1 cellular context compared by ENCODE assay signal in the genomic region with DNA sequence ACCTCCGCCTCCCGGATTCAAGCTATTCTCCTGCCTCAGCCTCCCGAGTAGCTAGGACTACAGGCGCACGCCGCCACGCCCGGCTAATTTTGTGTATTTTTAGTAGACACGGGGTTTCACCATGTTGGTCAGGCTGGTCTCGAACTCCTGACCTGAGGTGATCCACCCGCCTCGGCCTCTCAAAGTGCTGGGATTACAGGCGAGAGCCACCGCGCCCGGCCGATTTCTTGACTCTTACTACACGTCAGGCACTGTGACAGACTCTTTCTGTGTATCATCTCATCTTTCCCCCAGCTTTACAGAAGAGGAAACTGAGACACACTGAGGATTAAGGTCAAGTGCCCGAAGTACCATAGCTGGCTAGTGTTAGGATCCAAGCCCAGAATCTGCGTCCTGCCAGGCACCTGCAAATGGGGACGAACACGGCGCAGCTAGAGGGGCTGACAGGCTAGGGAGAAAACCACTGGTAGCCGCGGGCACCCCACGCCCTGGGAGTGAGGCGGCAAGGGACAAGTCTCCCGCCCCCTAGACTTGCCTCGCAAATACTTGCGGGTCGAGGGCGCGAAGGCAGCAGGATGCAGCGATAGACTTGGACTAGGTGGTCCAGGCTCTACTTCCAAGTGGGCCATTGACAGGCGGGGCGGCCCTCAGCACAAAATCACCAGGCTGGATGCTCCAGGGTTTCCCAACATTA.
A peak's percentile ranks its signal among the peaks of the same experiment; 100 is the strongest.
TF ChIP-seq lines count a peak whose summit lies in the region.

No MANE protein-coding gene starts in this region.

TF ChIP-seq in K562, 482 proteins besides CTCF, POLR2A, EP300 and RAD21 (continued from another document and continues in another):
- peak; percentile 77 for TF ChIP-seq ZBTB33 (CRISPR knock-in tag; IDR thresholded peaks at IDR 0.05)
- peak; percentile 35 for TF ChIP-seq NKRF (IDR thresholded peaks at IDR 0.05; ENCODE audit: borderline replicate concordance)
- TF ChIP-seq HMG20B (CRISPR knock-in tag; IDR thresholded peaks at IDR 0.05), result no peak
- TF ChIP-seq SIN3B (IDR thresholded peaks at IDR 0.05; ENCODE audit: low read depth), result no peak
- TF ChIP-seq IRF9 (tag; IDR thresholded peaks at IDR 0.05), result 0 out of 2 replicates have a peak, but pooled peaks have one; percentile 29
- no peak for TF ChIP-seq ZNF561 (CRISPR knock-in tag; conservative IDR thresholded peaks at IDR 0.05)
- no peak for TF ChIP-seq RAD51 (IDR thresholded peaks at IDR 0.05; ENCODE audit: borderline replicate concordance, low read depth)
- TF ChIP-seq CREBBP (IDR thresholded peaks at IDR 0.05; ENCODE audit: low read depth, low read length), result no peak
- TF ChIP-seq ZBTB7A (IDR thresholded peaks at IDR 0.05; ENCODE audit: borderline replicate concordance, control insufficient read depth, low read depth, low read length), result 0 out of 2 replicates have a peak, but pooled peaks have one; percentile 21
- TF ChIP-seq, protein P1, sequence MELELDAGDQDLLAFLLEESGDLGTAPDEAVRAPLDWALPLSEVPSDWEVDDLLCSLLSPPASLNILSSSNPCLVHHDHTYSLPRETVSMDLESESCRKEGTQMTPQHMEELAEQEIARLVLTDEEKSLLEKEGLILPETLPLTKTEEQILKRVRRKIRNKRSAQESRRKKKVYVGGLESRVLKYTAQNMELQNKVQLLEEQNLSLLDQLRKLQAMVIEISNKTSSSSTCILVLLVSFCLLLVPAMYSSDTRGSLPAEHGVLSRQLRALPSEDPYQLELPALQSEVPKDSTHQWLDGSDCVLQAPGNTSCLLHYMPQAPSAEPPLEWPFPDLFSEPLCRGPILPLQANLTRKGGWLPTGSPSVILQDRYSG (tag; conservative IDR thresholded peaks at IDR 0.05; ENCODE audit: low read depth), result no peak
- TF ChIP-seq RBM34 (IDR thresholded peaks at IDR 0.05; ENCODE audit: borderline replicate concordance, insufficient read depth, low read length), result no peak
- TF ChIP-seq SIRT6 (IDR thresholded peaks at IDR 0.05; ENCODE audit: low read depth, low read length), result no peak
- TF ChIP-seq CBX3 (IDR thresholded peaks at IDR 0.05; ENCODE audit: borderline replicate concordance in 1 of 2, low read length in 2 of 2), result 0 out of 3 replicates have a peak, but pooled peaks of 1 of the 2 experiments have one; percentile 34
- TF ChIP-seq ZNF408 (CRISPR knock-in tag; IDR thresholded peaks at IDR 0.05; ENCODE audit: low read depth), result no peak
- TF ChIP-seq GABPB2 (CRISPR knock-in tag; conservative IDR thresholded peaks at IDR 0.05), result no peak
- TF ChIP-seq NR4A1 (CRISPR knock-in tag; IDR thresholded peaks at IDR 0.05), result 0 out of 2 replicates have a peak, but pooled peaks have one; percentile 21
- no peak for TF ChIP-seq NR4A1 (tag; IDR thresholded peaks at IDR 0.05)
- TF ChIP-seq ZNF174 (CRISPR knock-in tag; IDR thresholded peaks at IDR 0.05), result no peak
- no peak for TF ChIP-seq NUFIP1 (IDR thresholded peaks at IDR 0.05; ENCODE audit: partially characterized antibody)
- no peak for TF ChIP-seq THAP7 (CRISPR knock-in tag; IDR thresholded peaks at IDR 0.05)
- no peak for TF ChIP-seq ZNF263 (CRISPR knock-in tag; IDR thresholded peaks at IDR 0.05; ENCODE audit: borderline replicate concordance)
- no peak for TF ChIP-seq ZNF280B (CRISPR knock-in tag; IDR thresholded peaks at IDR 0.05)
- TF ChIP-seq, protein P2, sequence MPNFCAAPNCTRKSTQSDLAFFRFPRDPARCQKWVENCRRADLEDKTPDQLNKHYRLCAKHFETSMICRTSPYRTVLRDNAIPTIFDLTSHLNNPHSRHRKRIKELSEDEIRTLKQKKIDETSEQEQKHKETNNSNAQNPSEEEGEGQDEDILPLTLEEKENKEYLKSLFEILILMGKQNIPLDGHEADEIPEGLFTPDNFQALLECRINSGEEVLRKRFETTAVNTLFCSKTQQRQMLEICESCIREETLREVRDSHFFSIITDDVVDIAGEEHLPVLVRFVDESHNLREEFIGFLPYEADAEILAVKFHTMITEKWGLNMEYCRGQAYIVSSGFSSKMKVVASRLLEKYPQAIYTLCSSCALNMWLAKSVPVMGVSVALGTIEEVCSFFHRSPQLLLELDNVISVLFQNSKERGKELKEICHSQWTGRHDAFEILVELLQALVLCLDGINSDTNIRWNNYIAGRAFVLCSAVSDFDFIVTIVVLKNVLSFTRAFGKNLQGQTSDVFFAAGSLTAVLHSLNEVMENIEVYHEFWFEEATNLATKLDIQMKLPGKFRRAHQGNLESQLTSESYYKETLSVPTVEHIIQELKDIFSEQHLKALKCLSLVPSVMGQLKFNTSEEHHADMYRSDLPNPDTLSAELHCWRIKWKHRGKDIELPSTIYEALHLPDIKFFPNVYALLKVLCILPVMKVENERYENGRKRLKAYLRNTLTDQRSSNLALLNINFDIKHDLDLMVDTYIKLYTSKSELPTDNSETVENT (CRISPR knock-in tag; IDR thresholded peaks at IDR 0.05), result no peak
- TF ChIP-seq SNIP1 (IDR thresholded peaks at IDR 0.05; ENCODE audit: low read depth), result no peak
- TF ChIP-seq SMARCA5 (IDR thresholded peaks at IDR 0.05), result no peak; the same call in none of the 2 replicates
- no peak for TF ChIP-seq NR3C1 (CRISPR knock-in tag; IDR thresholded peaks at IDR 0.05)
- TF ChIP-seq MIER1 (IDR thresholded peaks at IDR 0.05; ENCODE audit: low read depth), result 0 out of 2 replicates have a peak, but pooled peaks have one; percentile 43
- no peak for TF ChIP-seq PTRF (tag; IDR thresholded peaks at IDR 0.05)
- no peak for TF ChIP-seq HEY1 (CRISPR knock-in tag; IDR thresholded peaks at IDR 0.05; ENCODE audit: borderline replicate concordance)
- peak in 1 of 2 experiments; percentile 10; a peak in 2 of 4 replicates for TF ChIP-seq TRIM24 (IDR thresholded peaks at IDR 0.05)
- no peak for TF ChIP-seq MECOM (CRISPR knock-in tag; IDR thresholded peaks at IDR 0.05)
- TF ChIP-seq BCOR (IDR thresholded peaks at IDR 0.05), result peak; percentile 95
- TF ChIP-seq SNRNP70 (optimal IDR thresholded peaks at IDR 0.05; ENCODE audit: low read depth, low read length), result no peak
- no peak; the same call in 1 of the 2 replicates for TF ChIP-seq TGIF2 (CRISPR knock-in tag; IDR thresholded peaks at IDR 0.05)
- TF ChIP-seq, protein P3, sequence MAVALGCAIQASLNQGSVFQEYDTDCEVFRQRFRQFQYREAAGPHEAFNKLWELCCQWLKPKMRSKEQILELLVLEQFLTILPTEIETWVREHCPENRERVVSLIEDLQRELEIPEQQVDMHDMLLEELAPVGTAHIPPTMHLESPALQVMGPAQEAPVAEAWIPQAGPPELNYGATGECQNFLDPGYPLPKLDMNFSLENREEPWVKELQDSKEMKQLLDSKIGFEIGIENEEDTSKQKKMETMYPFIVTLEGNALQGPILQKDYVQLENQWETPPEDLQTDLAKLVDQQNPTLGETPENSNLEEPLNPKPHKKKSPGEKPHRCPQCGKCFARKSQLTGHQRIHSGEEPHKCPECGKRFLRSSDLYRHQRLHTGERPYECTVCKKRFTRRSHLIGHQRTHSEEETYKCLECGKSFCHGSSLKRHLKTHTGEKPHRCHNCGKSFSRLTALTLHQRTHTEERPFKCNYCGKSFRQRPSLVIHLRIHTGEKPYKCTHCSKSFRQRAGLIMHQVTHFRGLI (CRISPR knock-in tag; IDR thresholded peaks at IDR 0.05), result no peak
- TF ChIP-seq KAT8 (IDR thresholded peaks at IDR 0.05; ENCODE audit: low read depth), result no peak
- no peak for TF ChIP-seq EGR1 (conservative IDR thresholded peaks at IDR 0.05)
- TF ChIP-seq SREBF1 (IDR thresholded peaks at IDR 0.05; ENCODE audit: borderline replicate concordance, low read depth, low read length), result no peak
- no peak for TF ChIP-seq ZBTB2 (IDR thresholded peaks at IDR 0.05)
- TF ChIP-seq CEBPG (CRISPR knock-in tag; IDR thresholded peaks at IDR 0.05), result 0 out of 2 replicates have a peak, but pooled peaks have one; percentile 16
- TF ChIP-seq CEBPG (tag; conservative IDR thresholded peaks at IDR 0.05 in 1 of 2, IDR thresholded peaks at IDR 0.05 in 1 of 2), result no peak
- no peak for TF ChIP-seq POLR2H (tag; IDR thresholded peaks at IDR 0.05; ENCODE audit: low read depth)
- no peak for TF ChIP-seq MYC (IDR thresholded peaks at IDR 0.05; ENCODE audit: low read depth, low read length)
- TF ChIP-seq MYC (CRISPR knock-in tag; IDR thresholded peaks at IDR 0.05; ENCODE audit: borderline replicate concordance, low read depth), result 0 out of 2 replicates have a peak, but pooled peaks have one; percentile 60
- no peak for TF ChIP-seq GABPA (tag; conservative IDR thresholded peaks at IDR 0.05; ENCODE audit: low read depth)
- TF ChIP-seq ATF1 (CRISPR knock-in tag; IDR thresholded peaks at IDR 0.05), result no peak
- no peak for TF ChIP-seq ATF1 (tag; IDR thresholded peaks at IDR 0.05)
- TF ChIP-seq SRSF9 (IDR thresholded peaks at IDR 0.05; ENCODE audit: borderline replicate concordance, low read depth, low read length), result no peak
- TF ChIP-seq NCOR1 (IDR thresholded peaks at IDR 0.05), result no peak
- TF ChIP-seq BHLHE40 (IDR thresholded peaks at IDR 0.05; ENCODE audit: low read length), result no peak
- TF ChIP-seq DMBX1 (CRISPR knock-in tag; IDR thresholded peaks at IDR 0.05; ENCODE audit: borderline replicate concordance), result no peak
- TF ChIP-seq, protein P4, sequence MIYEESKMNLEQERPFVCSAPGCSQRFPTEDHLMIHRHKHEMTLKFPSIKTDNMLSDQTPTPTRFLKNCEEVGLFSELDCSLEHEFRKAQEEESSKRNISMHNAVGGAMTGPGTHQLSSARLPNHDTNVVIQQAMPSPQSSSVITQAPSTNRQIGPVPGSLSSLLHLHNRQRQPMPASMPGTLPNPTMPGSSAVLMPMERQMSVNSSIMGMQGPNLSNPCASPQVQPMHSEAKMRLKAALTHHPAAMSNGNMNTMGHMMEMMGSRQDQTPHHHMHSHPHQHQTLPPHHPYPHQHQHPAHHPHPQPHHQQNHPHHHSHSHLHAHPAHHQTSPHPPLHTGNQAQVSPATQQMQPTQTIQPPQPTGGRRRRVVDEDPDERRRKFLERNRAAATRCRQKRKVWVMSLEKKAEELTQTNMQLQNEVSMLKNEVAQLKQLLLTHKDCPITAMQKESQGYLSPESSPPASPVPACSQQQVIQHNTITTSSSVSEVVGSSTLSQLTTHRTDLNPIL (CRISPR knock-in tag; IDR thresholded peaks at IDR 0.05), result no peak
- no peak for TF ChIP-seq C11orf30 (IDR thresholded peaks at IDR 0.05; ENCODE audit: low read depth)
- TF ChIP-seq ZNF121 (CRISPR knock-in tag; conservative IDR thresholded peaks at IDR 0.05), result no peak
